In the genomic region with DNA sequence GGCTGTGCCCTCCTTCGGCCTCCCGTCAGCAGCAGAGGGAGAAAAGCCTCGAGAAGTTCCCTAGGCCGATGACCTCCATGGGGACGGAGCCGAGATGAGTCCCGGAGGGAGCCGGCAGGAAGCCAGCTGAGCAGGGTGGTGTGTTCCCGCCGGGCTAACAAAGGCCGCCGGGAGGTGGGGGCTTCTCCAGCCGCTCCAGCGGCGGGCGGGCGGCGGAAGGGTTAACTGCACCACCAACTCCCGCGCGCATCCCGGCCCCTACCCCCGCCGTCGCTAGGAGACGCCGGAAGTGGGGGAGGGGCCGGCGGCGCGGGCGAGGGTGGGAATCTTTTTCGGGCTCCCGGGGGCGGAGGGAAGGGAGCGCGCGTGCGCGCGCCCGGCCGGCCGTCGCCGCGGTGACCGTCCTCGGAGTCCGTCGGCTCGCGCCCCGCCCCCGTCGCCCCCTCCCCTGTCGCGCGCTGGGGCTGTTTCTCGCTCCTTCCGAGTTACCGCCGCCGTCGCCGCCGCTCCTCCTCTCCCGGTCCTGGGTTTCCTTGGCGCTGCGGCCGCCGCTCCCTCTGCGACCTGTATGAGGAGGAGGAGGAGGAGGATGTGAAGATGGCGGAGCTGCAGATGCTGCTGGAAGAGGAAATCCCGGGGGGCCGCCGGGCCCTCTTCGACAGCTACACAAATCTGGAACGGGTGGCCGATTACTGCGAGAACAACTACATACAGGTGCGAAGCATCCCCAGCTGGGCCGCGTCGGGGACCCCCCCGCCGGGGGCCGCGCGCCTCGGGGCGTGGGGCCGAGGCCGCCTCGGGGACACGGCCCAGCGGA, we compare ENCODE assay signal across 1 cellular context.
A peak's percentile ranks its signal among the peaks of the same experiment; 100 is the strongest.
TF ChIP-seq lines count a peak whose summit lies in the region.

A gene (plus strand): TSS at position 477 of the 817 bp plus-strand sequence. CDS start 121 bp downstream, at position 598.

TF ChIP-seq in H1, 55 proteins besides CTCF, POLR2A, EP300 and RAD21 (continued from another document):
- TF ChIP-seq TAF1 (IDR thresholded peaks at IDR 0.05; ENCODE audit: low read depth, low read length): peak; percentile 85
